ENCODE assay signal across 8 cellular contexts in the genomic region with DNA sequence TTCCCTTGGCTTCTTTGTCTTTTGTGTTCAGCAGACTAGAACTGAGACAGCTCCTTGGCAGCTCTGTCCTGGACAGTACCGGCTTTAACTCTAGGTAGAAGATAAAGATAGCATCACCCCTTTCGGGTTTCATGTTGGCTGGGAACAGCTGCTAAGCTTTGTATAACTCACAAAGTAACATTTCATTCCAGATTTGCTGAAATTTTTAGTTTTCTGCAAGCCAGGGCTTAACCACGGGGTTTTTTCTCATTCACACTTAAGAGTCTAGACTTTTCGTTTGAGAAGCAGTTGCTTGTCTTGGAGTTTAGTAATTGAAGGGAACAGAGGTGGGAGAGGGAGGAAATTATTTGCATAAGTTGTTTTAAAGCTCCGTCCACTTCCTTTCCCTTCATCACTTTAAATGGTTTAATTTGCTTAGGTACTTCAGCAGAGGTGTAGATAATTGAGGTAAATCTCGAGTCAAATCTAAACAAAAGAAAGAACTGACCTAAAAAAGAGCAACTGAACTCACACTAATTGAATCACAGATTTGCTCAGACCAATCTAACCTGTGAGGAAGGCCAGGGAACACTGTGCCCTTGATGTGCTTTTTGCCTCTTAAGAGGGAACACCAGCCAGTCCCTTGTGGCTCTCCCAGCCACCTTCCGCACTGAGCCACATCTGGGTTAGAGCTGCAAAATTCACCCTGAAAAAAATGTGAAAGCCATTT. TPM values are rescaled to one million over a fixed set of nuclear protein-coding genes. Genes with fewer than 3 reads are reported as not detected.
DNase-seq lines count a peak whose midpoint lies in the region; ATAC-seq lines count a peak whose summit lies in the region.

No MANE protein-coding gene starts in this region.

- 53 to 58% methylated on average over 7 of the region's 7 CpGs for WGBS in esophagus, 2 donors
- WGBS in thymus: 56% methylated on average over 7 of the region's 7 CpGs

- peak; percentile 20 for DNase-seq in activated naive CD4-positive, alpha-beta T cell treated with anti-CD3 and anti-CD28 coated beads for 36 hours
- no peak for DNase-seq in activated naive CD4-positive, alpha-beta T cell (lab: John Stamatoyannopoulos, UW)
- DNase-seq in midbrain (lab: John Stamatoyannopoulos, UW): no peak
- DNase-seq in KBM-7: no peak
- DNase-seq in NCI-H2081 treated with DMSO at 0.1 percent for 48 hours (lab: John Stamatoyannopoulos, UW): no peak

- peak; percentile 42 for ATAC-seq in HG03196 (IDR thresholded peaks at IDR 0.05; ENCODE audit: unreplicated experiment)

- peaks cover 0 to 2% of the 10 kb centered on the region in 2 donors for H3K36me3 ChIP-seq in esophagus (ENCODE audit: control insufficient read depth in 2 of 2, insufficient read depth in 2 of 2, low read length in 1 of 2)
- peaks cover 5% of the 10 kb centered on the region for H3K36me3 ChIP-seq in thymus (ENCODE audit: control insufficient read depth, insufficient read depth)

- no peaks in the 10 kb centered on the region for H3K9me3 Mint-ChIP-seq in activated naive CD4-positive, alpha-beta T cell treated with anti-CD3 and anti-CD28 coated beads for 36 hours

- H3K27me3 Mint-ChIP-seq in activated naive CD4-positive, alpha-beta T cell treated with anti-CD3 and anti-CD28 coated beads for 36 hours (ENCODE audit: low read depth): no peaks in the 10 kb centered on the region

- H3K9me3 ChIP-seq in esophagus (ENCODE audit: control insufficient read depth in 2 of 2, insufficient read depth in 1 of 2, low read depth in 1 of 2, low read length in 1 of 2) (no peaks in the 10 kb centered on the region), thymus (ENCODE audit: control insufficient read depth) (no peaks in the 10 kb centered on the region)

- H3K36me3 Mint-ChIP-seq in activated naive CD4-positive, alpha-beta T cell treated with anti-CD3 and anti-CD28 coated beads for 36 hours (ENCODE audit: low read depth): peaks cover 2% of the 10 kb centered on the region

- peak overlapping the region; percentile 52 to 77 for H3K27ac ChIP-seq in esophagus (ENCODE audit: low read depth in 2 of 2, low read length in 1 of 2)
- H3K27ac ChIP-seq in thymus (ENCODE audit: low read depth): peak overlapping the region; percentile 48

- H3K4me1 ChIP-seq in esophagus (ENCODE audit: control insufficient read depth in 2 of 2, insufficient read depth in 2 of 2, low read length in 1 of 2) (peaks cover 2 to 20% of the 10 kb centered on the region in 2 donors), thymus (ENCODE audit: control insufficient read depth, insufficient read depth, low read length) (peaks cover 32% of the 10 kb centered on the region)

- H3K4me3 Mint-ChIP-seq in activated naive CD4-positive, alpha-beta T cell treated with anti-CD3 and anti-CD28 coated beads for 36 hours: no peak overlapping the region

- no peaks in the 10 kb centered on the region for H3K27me3 ChIP-seq in esophagus (ENCODE audit: control insufficient read depth in 1 of 2, insufficient read depth in 2 of 2, low read length in 2 of 2)
- no peaks in the 10 kb centered on the region for H3K27me3 ChIP-seq in thymus (ENCODE audit: control insufficient read depth, insufficient read depth)

- in situ Hi-C loops in KBM-7 (cut with MboI; ENCODE audit: low pct_unique_long_range_greater_than_20kb, low sequenced_read_pairs): no loop called here

- peaks cover 85% of the 10 kb centered on the region for H3K4me1 Mint-ChIP-seq in activated naive CD4-positive, alpha-beta T cell treated with anti-CD3 and anti-CD28 coated beads for 36 hours (ENCODE audit: low read depth)

- CTCF ChIA-PET in activated naive CD4-positive, alpha-beta T cell treated with anti-CD3 and anti-CD28 coated beads for 36 hours (lab: Charles Lee): interaction anchor here (0.8 to 1.2 kb wide), 2 partner anchors 11 to 13 kb away, joined by 3 to 4 read pairs; no protein-coding TSS in a partner anchor

- intact Hi-C loops in activated naive CD4-positive, alpha-beta T cell treated with anti-CD3 and anti-CD28 coated beads for 36 hours (cut with micrococcal nuclease): no loop called here

- no peak overlapping the region for H3K4me3 ChIP-seq in esophagus (ENCODE audit: low read depth in 1 of 2, low read length in 2 of 2)
- H3K4me3 ChIP-seq in thymus (ENCODE audit: low read length): no peak overlapping the region

- peak overlapping the region; percentile 68 for H3K27ac Mint-ChIP-seq in activated naive CD4-positive, alpha-beta T cell treated with anti-CD3 and anti-CD28 coated beads for 36 hours

RNA-seq across cellular contexts. Expression of a gene that starts 48.3 kb away (rescaled TPM):
- total RNA-seq in activated naive CD4-positive, alpha-beta T cell treated with anti-CD3 and anti-CD28 coated beads for 36 hours: 10 to 100 TPM; 10.8 to 12.2 TPM
- polyA plus RNA-seq in esophagus: 10 to 100 TPM; 13.0 to 19.7 TPM
- 9.2 TPM for polyA plus RNA-seq in thymus
